ENCODE assay signal across 20 cellular contexts in genomic region chr12:3578557-3578956, GRCh38.
DNase-seq lines count a peak whose midpoint lies in the region; ATAC-seq and TF ChIP-seq lines count a peak whose summit lies in the region.
"Had no signal": no experiment of that assay in that cellular context is flagged by ENCODE, and none has a peak within 500 bp of the region (broad histone marks: within the 10 kb centered on the region; RNA-seq: fewer than 3 reads in every experiment).

No MANE protein-coding gene starts in this region.

- H2AK5ac ChIP-seq in IMR-90 (ENCODE audit: low read depth, low read length): no peak overlapping the region

- H3K36me3 Mint-ChIP-seq in glutamatergic neuron (ENCODE audit: unreplicated experiment): peaks cover 12% of the 10 kb centered on the region
- H3K36me3 Mint-ChIP-seq in neural crest cell (ENCODE audit: low read depth): peaks cover 9% of the 10 kb centered on the region
- H3K36me3 Mint-ChIP-seq: CD4-positive, alpha-beta memory T cell; IgD-negative memory B cell had no signal

- dilution Hi-C loops in IMR-90 (cut with HindIII; ENCODE audit: low sequenced_read_pairs, unreplicated experiment): no loop called here

- no peak overlapping the region for H4K91ac ChIP-seq in IMR-90 (ENCODE audit: insufficient read depth, low read depth, low read length)

- BruUV-seq in IMR-90 (replicated peaks; lab: Mats Ljungman, UMichigan): no TSS peak

- H3K4me1 ChIP-seq in BLaER1 (peaks cover 37% of the 10 kb centered on the region), IMR-90 (ENCODE audit: control insufficient read depth, insufficient read depth, low read length) (no peaks in the 10 kb centered on the region)

- no peak for TF ChIP-seq RAD21 in IMR-90 (IDR thresholded peaks at IDR 0.05; ENCODE audit: low read length)

- H3K27me3 ChIP-seq in BLaER1 (no peaks in the 10 kb centered on the region), IMR-90 (ENCODE audit: control insufficient read depth, insufficient read depth, low read length) (peaks cover 3% of the 10 kb centered on the region; the same call in 1 of the 2 replicates)

- TF ChIP-seq POLR2A in IMR-90 (IDR thresholded peaks at IDR 0.05; ENCODE audit: low read depth, low read length): no peak

- H3K4me3 Mint-ChIP-seq in glutamatergic neuron (ENCODE audit: unreplicated experiment) (no peak overlapping the region), neural crest cell (peak overlapping the region; percentile 5)
- H3K4me3 Mint-ChIP-seq: B cell; CD4-positive, alpha-beta memory T cell; IgD-negative memory B cell had no signal

- no peak overlapping the region for H2BK5ac ChIP-seq in IMR-90 (ENCODE audit: low read depth, low read length, poor library complexity, severe bottlenecking)

- H3K4me2 ChIP-seq in BLaER1: peak overlapping the region; percentile 80; the same call in 1 of the 2 replicates
- no peak overlapping the region for H3K4me2 ChIP-seq in IMR-90 (ENCODE audit: low read depth, low read length)

- ATAC-seq in IMR-90 (ENCODE audit: low read depth) (no peak), GM19397 (IDR thresholded peaks at IDR 0.05; ENCODE audit: unreplicated experiment) (no peak)

- no peak overlapping the region for H2AK9ac ChIP-seq in IMR-90 (replicated peaks; ENCODE audit: low read depth, low read length, poor library complexity)

- H4K5ac ChIP-seq in IMR-90 (ENCODE audit: low read depth, low read length): no peak overlapping the region

- no CpG with 5 or more reads among the region's 5 CpGs for WGBS in IMR-90 (ENCODE audit: extremely low coverage in 2 of 2, insufficient read length in 1 of 2), 2 experiments

- no peak overlapping the region for H3K23ac ChIP-seq in IMR-90 (ENCODE audit: low read depth, low read length)

- H3K9me3 ChIP-seq in BLaER1 (no peaks in the 10 kb centered on the region), IMR-90 (ENCODE audit: control insufficient read depth, insufficient read depth, low read length) (no peaks in the 10 kb centered on the region)
- H3K9me3 ChIP-seq: HAP-1 had no signal

- POLR2A ChIA-PET in IMR-90 (lab: Charles Lee; ENCODE audit: unreplicated experiment): no interaction called here

- CTCF ChIA-PET in IMR-90 (lab: Yijun Ruan, JAX): no interaction called here

- H3K56ac ChIP-seq in IMR-90 (ENCODE audit: extremely low read depth, insufficient read depth, low read length): no peak overlapping the region

- no peak for TF ChIP-seq CTCF in IMR-90 (conservative IDR thresholded peaks at IDR 0.05; ENCODE audit: low read depth, low read length)
- TF ChIP-seq CTCF in glutamatergic neuron (IDR thresholded peaks at IDR 0.05; ENCODE audit: partially characterized antibody, unreplicated experiment): no peak
- no peak for TF ChIP-seq CTCF in neural crest cell (conservative IDR thresholded peaks at IDR 0.05)

- intact Hi-C loops in IMR-90 (cut with micrococcal nuclease): no loop called here

- H4K8ac ChIP-seq in IMR-90 (ENCODE audit: low read depth in 2 of 2, low read length in 2 of 2): no peak overlapping the region

- H3K4ac ChIP-seq in IMR-90 (ENCODE audit: low read depth, low read length): no peak overlapping the region

- H3K27ac Mint-ChIP-seq in glutamatergic neuron (ENCODE audit: unreplicated experiment): peak overlapping the region; percentile 84
- peak overlapping the region; percentile 45 for H3K27ac Mint-ChIP-seq in neural crest cell (ENCODE audit: unreplicated experiment)
- H3K27ac Mint-ChIP-seq: B cell; CD4-positive, alpha-beta memory T cell; IgD-negative memory B cell had no signal

- H3K4me3 ChIP-seq in BLaER1 (no peak overlapping the region), IMR-90 (ENCODE audit: insufficient read depth, low read depth, low read length) (no peak overlapping the region)
- H3K4me3 ChIP-seq: GM23248, HAP-1 had no signal

- H3K27me3 Mint-ChIP-seq in glutamatergic neuron (ENCODE audit: unreplicated experiment) (peaks cover 7% of the 10 kb centered on the region), neural crest cell (ENCODE audit: low read depth) (no peaks in the 10 kb centered on the region)

- H2BK120ac ChIP-seq in IMR-90 (ENCODE audit: low read depth, low read length): no peak overlapping the region

- H3K14ac ChIP-seq in IMR-90 (replicated peaks; ENCODE audit: low read depth, low read length): no peak overlapping the region

- peaks cover 7% of the 10 kb centered on the region for H3K9me3 Mint-ChIP-seq in glutamatergic neuron (ENCODE audit: unreplicated experiment)
- H3K9me3 Mint-ChIP-seq in neural crest cell: peaks cover 2% of the 10 kb centered on the region
- H3K9me3 Mint-ChIP-seq: IgD-negative memory B cell had no signal

- no peaks in the 10 kb centered on the region for H3K36me3 ChIP-seq in BLaER1
- no peaks in the 10 kb centered on the region for H3K36me3 ChIP-seq in IMR-90 (ENCODE audit: control insufficient read depth, insufficient read depth, low read length)
- H3K36me3 ChIP-seq: HAP-1 had no signal

- no peak overlapping the region for H2BK20ac ChIP-seq in IMR-90 (ENCODE audit: low read depth, low read length)

- H3K4me1 Mint-ChIP-seq in glutamatergic neuron (ENCODE audit: low read depth, unreplicated experiment) (peaks cover 57% of the 10 kb centered on the region), neural crest cell (peaks cover 32% of the 10 kb centered on the region)
- H3K4me1 Mint-ChIP-seq: B cell; CD4-positive, alpha-beta memory T cell; IgD-negative memory B cell had no signal

- no peaks in the 10 kb centered on the region for H3K9me1 ChIP-seq in IMR-90 (ENCODE audit: insufficient read depth, low read length)

- no peak overlapping the region for H2BK15ac ChIP-seq in IMR-90 (ENCODE audit: low read depth, low read length)

- H3K27ac ChIP-seq in BLaER1 (no peak overlapping the region), IMR-90 (ENCODE audit: insufficient read depth, low read length) (no peak overlapping the region)
- H3K27ac ChIP-seq: C4-2B, GM23248, HL-60 had no signal

- H3K18ac ChIP-seq in IMR-90 (ENCODE audit: low read depth, low read length): no peak overlapping the region

- H3K9ac ChIP-seq in BLaER1 (no peak overlapping the region), IMR-90 (ENCODE audit: low read depth, low read length) (no peak overlapping the region)
- H3K9ac ChIP-seq: GM23248 had no signal

- H4K20me1 ChIP-seq in BLaER1: no peaks in the 10 kb centered on the region
- H4K20me1 ChIP-seq in IMR-90 (ENCODE audit: insufficient read depth, low read length): no peaks in the 10 kb centered on the region

- in situ Hi-C loops in IMR-90 (cut with MboI; ENCODE audit: low sequenced_read_pairs): no loop called here

- DNase-seq in IMR-90: no peak
- no peak for DNase-seq in glutamatergic neuron
- DNase-seq in neural crest cell (ENCODE audit: low read depth, low spot score): no peak
- no peak for DNase-seq in GM03348 (ENCODE audit: low spot score)
- DNase-seq in AG08395 (ENCODE audit: low spot score): no peak
- no peak for DNase-seq in NCI-H2081 treated with DMSO at 0.1 percent for 48 hours (lab: John Stamatoyannopoulos, UW)
- DNase-seq: 8988T; CD4-positive, alpha-beta memory T cell; DMS153; DMS79; GDM1; GM23248; KG1 had no signal

- no peaks in the 10 kb centered on the region for H3K79me1 ChIP-seq in IMR-90 (ENCODE audit: low read depth in 1 of 2, low read length in 2 of 2)

- H2AFZ ChIP-seq in IMR-90 (replicated peaks; ENCODE audit: low read length, poor library complexity): peak overlapping the region; percentile 43
- H2AFZ ChIP-seq: GM23248 had no signal

TF ChIP-seq in IMR-90, 13 proteins besides CTCF, POLR2A, EP300 and RAD21:
- no peak for TF ChIP-seq RFX5 (IDR thresholded peaks at IDR 0.05; ENCODE audit: low read depth, low read length)
- no peak for TF ChIP-seq ELK1 (IDR thresholded peaks at IDR 0.05; ENCODE audit: borderline replicate concordance, low read depth, low read length)
- no peak for TF ChIP-seq CHD1 (IDR thresholded peaks at IDR 0.05; ENCODE audit: low read depth, low read length)
- no peak for TF ChIP-seq MXI1 (IDR thresholded peaks at IDR 0.05; ENCODE audit: borderline replicate concordance, low read depth, low read length)
- TF ChIP-seq CEBPB (IDR thresholded peaks at IDR 0.05; ENCODE audit: low read depth, low read length): no peak
- TF ChIP-seq MAZ (IDR thresholded peaks at IDR 0.05; ENCODE audit: borderline replicate concordance, low read depth, low read length): no peak
- no peak for TF ChIP-seq BHLHE40 (IDR thresholded peaks at IDR 0.05; ENCODE audit: low read depth, low read length)
- no peak for TF ChIP-seq USF2 (IDR thresholded peaks at IDR 0.05; ENCODE audit: low read depth, low read length)
- TF ChIP-seq NFE2L2 (IDR thresholded peaks at IDR 0.05; ENCODE audit: low read depth, low read length): no peak
- no peak for TF ChIP-seq FOS (IDR thresholded peaks at IDR 0.05; ENCODE audit: low read depth, low read length)
- no peak for TF ChIP-seq SMC3 (IDR thresholded peaks at IDR 0.05; ENCODE audit: low read depth, low read length)
- TF ChIP-seq MAFK (IDR thresholded peaks at IDR 0.05; ENCODE audit: low read depth, low read length): no peak
- TF ChIP-seq RCOR1 (IDR thresholded peaks at IDR 0.05; ENCODE audit: insufficient replicate concordance, low read length): no peak
